ENCODE assay signal across 8 cellular contexts in the genomic region with DNA sequence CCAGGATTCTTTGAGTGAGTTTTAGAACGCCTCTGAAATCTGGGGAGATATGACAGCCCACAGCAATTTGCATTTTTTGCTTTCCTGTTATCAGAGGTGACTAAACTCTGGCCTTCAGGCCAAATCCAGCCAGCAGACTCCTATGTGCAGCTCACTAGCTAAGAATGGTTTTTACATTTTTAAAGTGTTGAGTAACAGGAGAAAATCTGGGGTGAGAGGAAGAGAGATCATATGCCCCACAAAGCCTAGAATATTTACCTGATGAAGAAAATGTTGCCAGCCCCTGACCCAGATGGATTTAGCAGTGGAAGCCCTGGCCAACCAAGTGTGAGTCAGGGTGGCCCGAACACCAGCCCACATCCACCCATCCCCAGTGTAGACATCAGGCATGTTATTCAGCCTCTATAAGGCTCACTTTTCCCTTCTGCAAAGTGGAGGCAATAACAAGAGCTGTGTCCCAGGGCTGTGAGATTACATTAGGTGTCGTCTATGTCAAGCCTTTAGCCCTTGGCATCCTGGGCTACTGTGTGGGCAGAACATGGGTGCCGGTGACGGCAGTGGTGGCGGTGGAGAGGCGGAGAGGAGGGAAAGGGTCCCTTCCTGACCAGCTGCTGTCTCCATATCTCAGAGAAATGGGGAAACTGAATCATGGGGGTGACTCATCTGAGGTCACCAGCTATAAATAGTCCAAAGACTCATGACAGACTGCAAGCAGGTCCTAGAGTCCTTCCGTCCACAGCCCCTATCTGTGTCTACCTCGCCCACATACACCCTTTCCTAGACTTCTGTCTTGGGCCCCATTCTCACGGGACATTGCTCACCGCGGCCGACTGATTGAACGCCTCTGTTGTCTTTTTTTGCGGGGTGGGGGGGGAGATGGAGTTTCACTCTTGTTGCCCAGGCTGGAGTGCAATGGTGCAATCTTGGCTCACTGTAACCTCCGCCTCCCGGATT. TPM values are rescaled to one million over a fixed set of nuclear protein-coding genes. Genes with fewer than 3 reads are reported as not detected.
DNase-seq lines count a peak whose midpoint lies in the region; ATAC-seq and TF ChIP-seq lines count a peak whose summit lies in the region.

No MANE protein-coding gene starts in this region.

- TF ChIP-seq CTCF in fibroblast of mammary gland (conservative IDR thresholded peaks at IDR 0.05; ENCODE audit: control insufficient read depth, insufficient read depth, low read depth, low read length) (no peak), psoas muscle (IDR thresholded peaks at IDR 0.05) (no peak)

- WGBS in psoas muscle, 3 donors = 48 to 66% (median 56%) methylated on average over 17 of the region's 17 CpGs
- 21 to 25% methylated on average over 17 of the region's 17 CpGs for WGBS in aorta, 2 donors

- ATAC-seq in GM21737 (IDR thresholded peaks at IDR 0.05; ENCODE audit: unreplicated experiment) (peak; percentile 64), psoas muscle (peak; percentile 84 to 90 (median 88)), aorta (ENCODE audit: low FRiP score) (peak; percentile 86)

- H3K27ac ChIP-seq in psoas muscle (peak overlapping the region; percentile 81), aorta (ENCODE audit: low read depth in 1 of 2, low read length in 2 of 2) (peak overlapping the region; percentile 96 to 100)

- no peaks in the 10 kb centered on the region for H3K27me3 ChIP-seq in MG63
- H3K27me3 ChIP-seq in psoas muscle (ENCODE audit: insufficient read depth in 3 of 3, low read length in 2 of 3) = no peaks in the 10 kb centered on the region
- H3K27me3 ChIP-seq in aorta (ENCODE audit: control insufficient read depth in 1 of 2, insufficient read depth in 2 of 2, low read length in 1 of 2) = no peaks in the 10 kb centered on the region
- no peaks in the 10 kb centered on the region for H3K27me3 ChIP-seq in H7 (ENCODE audit: control insufficient read depth, insufficient read depth, low read length)

- no peaks in the 10 kb centered on the region for H3K9me3 ChIP-seq in MG63
- no peaks in the 10 kb centered on the region for H3K9me3 ChIP-seq in psoas muscle
- H3K9me3 ChIP-seq in aorta (ENCODE audit: control insufficient read depth, low read length) = no peaks in the 10 kb centered on the region

- H3K4me3 ChIP-seq in MG63 (no peak overlapping the region), fibroblast of mammary gland (ENCODE audit: control insufficient read depth, low read depth, low read length) (peak overlapping the region; percentile 17), psoas muscle (no peak overlapping the region), aorta (ENCODE audit: low read length in 2 of 2) (no peak overlapping the region), H7 (ENCODE audit: insufficient read depth, low read depth, low read length) (no peak overlapping the region)

- H3K4me1 ChIP-seq in psoas muscle (peaks cover 21% of the 10 kb centered on the region), aorta (ENCODE audit: control insufficient read depth in 1 of 2, insufficient read depth in 2 of 2, low read length in 2 of 2) (peaks cover 0 to 4% of the 10 kb centered on the region in 2 donors)

- H3K36me3 ChIP-seq in MG63 (no peaks in the 10 kb centered on the region), psoas muscle (ENCODE audit: insufficient read depth in 1 of 2, low read depth in 1 of 2) (no peaks in the 10 kb centered on the region), aorta (ENCODE audit: control insufficient read depth in 1 of 2, insufficient read depth in 2 of 2, low read length in 1 of 2) (no peaks in the 10 kb centered on the region), H7 (replicated peaks; ENCODE audit: control insufficient read depth, insufficient read depth, low read length) (no peaks in the 10 kb centered on the region)

- intact Hi-C loops in psoas muscle (cut with DNase I) (no loop called here), aorta (cut with DNase I) (loop anchor here (5.0 to 10.0 kb wide), 2 partner anchors 75 to 103 kb away; no protein-coding TSS in a partner anchor)

- DNase-seq in Daoy (ENCODE audit: low read depth) = peak; percentile 93
- DNase-seq in MG63 = peak; percentile 85
- peak; percentile 59 for DNase-seq in activated CD8-positive, alpha-beta memory T cell treated with anti-CD3 and anti-CD28 coated beads, Interleukin-2, amount 50 U/mL, for 24 hours (ENCODE audit: extremely low read depth)
- peak; percentile 98 for DNase-seq in fibroblast of mammary gland (ENCODE audit: low read depth)
- DNase-seq in psoas muscle = peak in 1 of 2 donors; percentile 61
- peak; percentile 90 to 91 for DNase-seq in aorta
- DNase-seq in H7 = no peak

RNA-seq across cellular contexts. Expression of gene CD9, which starts 32.6 kb away (rescaled TPM):
- 83.5 and 95.3 TPM in 2 replicates for total RNA-seq in Daoy (2014; rRNA removed; shearing (Covaris generic))
- total RNA-seq in MG63 (2014; rRNA removed; shearing (Covaris generic); ENCODE audit: low replicate concordance) = 95.5 and 98.2 TPM in 2 replicates
- total RNA-seq in psoas muscle = 10 to 100 TPM; 23.0 to 40.2 (median 30.6) TPM
- 10 to 100 TPM; 26.1 to 90.9 (median 45.4) TPM for polyA plus RNA-seq in psoas muscle
- total RNA-seq in aorta = 100 to 1,000 TPM; 285 to 303 TPM
- polyA plus RNA-seq in aorta = 100 to 1,000 TPM; 267 to 506 TPM
- 266 and 274 TPM in 2 replicates for total RNA-seq in H7 (2014; rRNA removed; shearing (Covaris generic))

RNA-seq across cellular contexts. Expression of gene VWF, which starts 43.1 kb away (rescaled TPM):
- 0.06 TPM in 1 of 2 replicates, not detected in the other for total RNA-seq in Daoy (2014; rRNA removed; shearing (Covaris generic))
- total RNA-seq in MG63 (2014; rRNA removed; shearing (Covaris generic); ENCODE audit: low replicate concordance) = 0.03 and 0.12 TPM in 2 replicates
- 100 to 1,000 TPM in 3 of 4 donors, 10 to 100 TPM in 1; 99.3 to 206 (median 145) TPM for total RNA-seq in psoas muscle
- polyA plus RNA-seq in psoas muscle = 100 to 1,000 TPM in 1 of 3 donors, 10 to 100 TPM in 2; 49.6 to 122 (median 78.1) TPM
- total RNA-seq in aorta = 100 to 1,000 TPM; 490 to 619 TPM
- 10 to 100 TPM in 1 of 2 donors, 1 to 10 TPM in 1; 1.3 to 37.3 TPM for polyA plus RNA-seq in aorta
- total RNA-seq in H7 (2014; rRNA removed; shearing (Covaris generic)) = 1.6 and 2.3 TPM in 2 replicates

Comparison
In these comparisons a context has a peak if more than half of its experiments do, and no peak if none do; other contexts are left out.
1. RNA of gene VWF, which starts 43.1 kb away (total RNA-seq): 490 to 619 TPM in aorta and 99.3 to 206 TPM in psoas muscle; 1.6 to 2.3 TPM in H7, 0.03 to 0.12 TPM in MG63 and 0.06 TPM in Daoy; every median in the first group is over 10 times any median in the second.
2. intact Hi-C loops: an anchor here in aorta (5.0 to 10.0 kb wide); none called in psoas muscle.
3. Peak in every context shown above with its lines, with median percentiles within 50 percentile points of each other: ATAC-seq.